1 cellular context compared by ENCODE assay signal in the genomic region with DNA sequence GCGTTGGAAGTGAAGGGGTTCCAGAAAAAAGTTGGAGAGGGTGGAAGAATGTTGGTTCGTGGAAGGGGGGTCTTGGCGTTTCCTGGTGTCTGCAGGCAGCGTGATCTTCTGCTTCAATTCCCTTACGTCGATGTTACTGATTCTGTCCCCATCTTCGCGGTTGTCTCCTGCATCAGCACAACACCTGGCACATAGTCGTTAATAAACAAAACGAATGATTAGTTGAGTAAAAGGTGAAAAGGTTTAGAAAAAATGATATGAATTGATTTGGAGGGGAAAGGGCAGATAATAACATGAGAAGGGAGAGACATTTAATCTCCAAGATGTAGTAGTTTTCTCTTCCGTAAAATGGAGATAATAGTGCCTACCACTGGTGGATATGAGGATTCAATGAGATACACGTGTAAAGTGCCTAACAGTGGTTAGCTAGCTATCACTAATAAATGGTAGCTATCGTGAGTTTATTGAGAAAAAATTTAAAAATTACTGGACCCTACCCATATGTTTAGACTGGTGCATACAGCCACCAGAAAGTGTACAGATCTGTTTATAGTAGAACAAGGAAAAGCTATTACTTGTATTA.
TF ChIP-seq lines count a peak whose summit lies in the region.

No MANE protein-coding gene starts in this region.

TF ChIP-seq in GM23338, 12 proteins besides CTCF, POLR2A, EP300 and RAD21 (continued from another document):
- TF ChIP-seq, protein P1, sequence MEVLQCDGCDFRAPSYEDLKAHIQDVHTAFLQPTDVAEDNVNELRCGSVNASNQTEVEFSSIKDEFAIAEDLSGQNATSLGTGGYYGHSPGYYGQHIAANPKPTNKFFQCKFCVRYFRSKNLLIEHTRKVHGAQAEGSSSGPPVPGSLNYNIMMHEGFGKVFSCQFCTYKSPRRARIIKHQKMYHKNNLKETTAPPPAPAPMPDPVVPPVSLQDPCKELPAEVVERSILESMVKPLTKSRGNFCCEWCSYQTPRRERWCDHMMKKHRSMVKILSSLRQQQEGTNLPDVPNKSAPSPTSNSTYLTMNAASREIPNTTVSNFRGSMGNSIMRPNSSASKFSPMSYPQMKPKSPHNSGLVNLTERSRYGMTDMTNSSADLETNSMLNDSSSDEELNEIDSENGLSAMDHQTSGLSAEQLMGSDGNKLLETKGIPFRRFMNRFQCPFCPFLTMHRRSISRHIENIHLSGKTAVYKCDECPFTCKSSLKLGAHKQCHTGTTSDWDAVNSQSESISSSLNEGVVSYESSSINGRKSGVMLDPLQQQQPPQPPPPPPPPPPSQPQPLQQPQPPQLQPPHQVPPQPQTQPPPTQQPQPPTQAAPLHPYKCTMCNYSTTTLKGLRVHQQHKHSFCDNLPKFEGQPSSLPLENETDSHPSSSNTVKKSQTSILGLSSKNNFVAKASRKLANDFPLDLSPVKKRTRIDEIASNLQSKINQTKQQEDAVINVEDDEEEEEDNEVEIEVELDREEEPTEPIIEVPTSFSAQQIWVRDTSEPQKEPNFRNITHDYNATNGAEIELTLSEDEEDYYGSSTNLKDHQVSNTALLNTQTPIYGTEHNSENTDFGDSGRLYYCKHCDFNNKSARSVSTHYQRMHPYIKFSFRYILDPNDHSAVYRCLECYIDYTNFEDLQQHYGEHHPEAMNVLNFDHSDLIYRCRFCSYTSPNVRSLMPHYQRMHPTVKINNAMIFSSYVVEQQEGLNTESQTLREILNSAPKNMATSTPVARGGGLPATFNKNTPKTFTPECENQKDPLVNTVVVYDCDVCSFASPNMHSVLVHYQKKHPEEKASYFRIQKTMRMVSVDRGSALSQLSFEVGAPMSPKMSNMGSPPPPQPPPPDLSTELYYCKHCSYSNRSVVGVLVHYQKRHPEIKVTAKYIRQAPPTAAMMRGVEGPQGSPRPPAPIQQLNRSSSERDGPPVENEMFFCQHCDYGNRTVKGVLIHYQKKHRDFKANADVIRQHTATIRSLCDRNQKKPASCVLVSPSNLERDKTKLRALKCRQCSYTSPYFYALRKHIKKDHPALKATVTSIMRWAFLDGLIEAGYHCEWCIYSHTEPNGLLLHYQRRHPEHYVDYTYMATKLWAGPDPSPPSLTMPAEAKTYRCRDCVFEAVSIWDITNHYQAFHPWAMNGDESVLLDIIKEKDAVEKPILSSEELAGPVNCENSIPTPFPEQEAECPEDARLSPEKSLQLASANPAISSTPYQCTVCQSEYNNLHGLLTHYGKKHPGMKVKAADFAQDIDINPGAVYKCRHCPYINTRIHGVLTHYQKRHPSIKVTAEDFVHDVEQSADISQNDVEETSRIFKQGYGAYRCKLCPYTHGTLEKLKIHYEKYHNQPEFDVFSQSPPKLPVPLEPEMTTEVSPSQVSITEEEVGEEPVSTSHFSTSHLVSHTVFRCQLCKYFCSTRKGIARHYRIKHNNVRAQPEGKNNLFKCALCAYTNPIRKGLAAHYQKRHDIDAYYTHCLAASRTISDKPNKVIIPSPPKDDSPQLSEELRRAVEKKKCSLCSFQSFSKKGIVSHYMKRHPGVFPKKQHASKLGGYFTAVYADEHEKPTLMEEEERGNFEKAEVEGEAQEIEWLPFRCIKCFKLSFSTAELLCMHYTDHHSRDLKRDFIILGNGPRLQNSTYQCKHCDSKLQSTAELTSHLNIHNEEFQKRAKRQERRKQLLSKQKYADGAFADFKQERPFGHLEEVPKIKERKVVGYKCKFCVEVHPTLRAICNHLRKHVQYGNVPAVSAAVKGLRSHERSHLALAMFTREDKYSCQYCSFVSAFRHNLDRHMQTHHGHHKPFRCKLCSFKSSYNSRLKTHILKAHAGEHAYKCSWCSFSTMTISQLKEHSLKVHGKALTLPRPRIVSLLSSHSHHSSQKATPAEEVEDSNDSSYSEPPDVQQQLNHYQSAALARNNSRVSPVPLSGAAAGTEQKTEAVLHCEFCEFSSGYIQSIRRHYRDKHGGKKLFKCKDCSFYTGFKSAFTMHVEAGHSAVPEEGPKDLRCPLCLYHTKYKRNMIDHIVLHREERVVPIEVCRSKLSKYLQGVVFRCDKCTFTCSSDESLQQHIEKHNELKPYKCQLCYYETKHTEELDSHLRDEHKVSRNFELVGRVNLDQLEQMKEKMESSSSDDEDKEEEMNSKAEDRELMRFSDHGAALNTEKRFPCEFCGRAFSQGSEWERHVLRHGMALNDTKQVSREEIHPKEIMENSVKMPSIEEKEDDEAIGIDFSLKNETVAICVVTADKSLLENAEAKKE (CRISPR knock-in tag; IDR thresholded peaks at IDR 0.05) = no peak
- TF ChIP-seq EZH2 (IDR thresholded peaks at IDR 0.05; ENCODE audit: low read depth, unreplicated experiment) (no peak), EZH2phosphoT487 (IDR thresholded peaks at IDR 0.05; ENCODE audit: unreplicated experiment) (no peak), POLR2AphosphoS5 (IDR thresholded peaks at IDR 0.05; ENCODE audit: low read depth) (no peak), JUNB (IDR thresholded peaks at IDR 0.05; ENCODE audit: unreplicated experiment) (no peak), ZNF114 (CRISPR knock-in tag; IDR thresholded peaks at IDR 0.05) (no peak), NANOG (IDR thresholded peaks at IDR 0.05; ENCODE audit: borderline replicate concordance) (no peak), STAT1 (IDR thresholded peaks at IDR 0.05; ENCODE audit: unreplicated experiment) (no peak), CREB1 (CRISPR knock-in tag; IDR thresholded peaks at IDR 0.05; ENCODE audit: low read depth) (no peak)
- TF ChIP-seq, protein P2, sequence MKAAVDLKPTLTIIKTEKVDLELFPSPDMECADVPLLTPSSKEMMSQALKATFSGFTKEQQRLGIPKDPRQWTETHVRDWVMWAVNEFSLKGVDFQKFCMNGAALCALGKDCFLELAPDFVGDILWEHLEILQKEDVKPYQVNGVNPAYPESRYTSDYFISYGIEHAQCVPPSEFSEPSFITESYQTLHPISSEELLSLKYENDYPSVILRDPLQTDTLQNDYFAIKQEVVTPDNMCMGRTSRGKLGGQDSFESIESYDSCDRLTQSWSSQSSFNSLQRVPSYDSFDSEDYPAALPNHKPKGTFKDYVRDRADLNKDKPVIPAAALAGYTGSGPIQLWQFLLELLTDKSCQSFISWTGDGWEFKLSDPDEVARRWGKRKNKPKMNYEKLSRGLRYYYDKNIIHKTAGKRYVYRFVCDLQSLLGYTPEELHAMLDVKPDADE (IDR thresholded peaks at IDR 0.05) = no peak
- TF ChIP-seq, protein P3, sequence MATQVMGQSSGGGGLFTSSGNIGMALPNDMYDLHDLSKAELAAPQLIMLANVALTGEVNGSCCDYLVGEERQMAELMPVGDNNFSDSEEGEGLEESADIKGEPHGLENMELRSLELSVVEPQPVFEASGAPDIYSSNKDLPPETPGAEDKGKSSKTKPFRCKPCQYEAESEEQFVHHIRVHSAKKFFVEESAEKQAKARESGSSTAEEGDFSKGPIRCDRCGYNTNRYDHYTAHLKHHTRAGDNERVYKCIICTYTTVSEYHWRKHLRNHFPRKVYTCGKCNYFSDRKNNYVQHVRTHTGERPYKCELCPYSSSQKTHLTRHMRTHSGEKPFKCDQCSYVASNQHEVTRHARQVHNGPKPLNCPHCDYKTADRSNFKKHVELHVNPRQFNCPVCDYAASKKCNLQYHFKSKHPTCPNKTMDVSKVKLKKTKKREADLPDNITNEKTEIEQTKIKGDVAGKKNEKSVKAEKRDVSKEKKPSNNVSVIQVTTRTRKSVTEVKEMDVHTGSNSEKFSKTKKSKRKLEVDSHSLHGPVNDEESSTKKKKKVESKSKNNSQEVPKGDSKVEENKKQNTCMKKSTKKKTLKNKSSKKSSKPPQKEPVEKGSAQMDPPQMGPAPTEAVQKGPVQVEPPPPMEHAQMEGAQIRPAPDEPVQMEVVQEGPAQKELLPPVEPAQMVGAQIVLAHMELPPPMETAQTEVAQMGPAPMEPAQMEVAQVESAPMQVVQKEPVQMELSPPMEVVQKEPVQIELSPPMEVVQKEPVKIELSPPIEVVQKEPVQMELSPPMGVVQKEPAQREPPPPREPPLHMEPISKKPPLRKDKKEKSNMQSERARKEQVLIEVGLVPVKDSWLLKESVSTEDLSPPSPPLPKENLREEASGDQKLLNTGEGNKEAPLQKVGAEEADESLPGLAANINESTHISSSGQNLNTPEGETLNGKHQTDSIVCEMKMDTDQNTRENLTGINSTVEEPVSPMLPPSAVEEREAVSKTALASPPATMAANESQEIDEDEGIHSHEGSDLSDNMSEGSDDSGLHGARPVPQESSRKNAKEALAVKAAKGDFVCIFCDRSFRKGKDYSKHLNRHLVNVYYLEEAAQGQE (IDR thresholded peaks at IDR 0.05; ENCODE audit: unreplicated experiment) = no peak
